11 cellular contexts compared by ENCODE assay signal in genomic region chr6:128487055-128487454, GRCh38. TPM values are rescaled to one million over a fixed set of nuclear protein-coding genes. Genes with fewer than 3 reads are reported as not detected.
A peak's percentile ranks its signal among the peaks of the same experiment; 100 is the strongest.
DNase-seq lines count a peak whose midpoint lies in the region; ATAC-seq and TF ChIP-seq lines count a peak whose summit lies in the region.
"Had no signal": no experiment of that assay in that cellular context is flagged by ENCODE, and none has a peak within 500 bp of the region (broad histone marks: within the 10 kb centered on the region; RNA-seq: fewer than 3 reads in every experiment).

No MANE protein-coding gene starts in this region.

- no peaks in the 10 kb centered on the region for H3K9me3 ChIP-seq in H9 (ENCODE audit: control insufficient read depth, low read depth, low read length)
- no peaks in the 10 kb centered on the region for H3K9me3 ChIP-seq in body of pancreas
- H3K9me3 ChIP-seq in esophagus muscularis mucosa, result no peaks in the 10 kb centered on the region
- H3K9me3 ChIP-seq: esophagus squamous epithelium had no signal

- no peaks in the 10 kb centered on the region for H3K9me3 Mint-ChIP-seq in H9
- H3K9me3 Mint-ChIP-seq: memory B cell had no signal

- TF ChIP-seq CTCF in H9 (conservative IDR thresholded peaks at IDR 0.05) (peak; percentile 57), body of pancreas (IDR thresholded peaks at IDR 0.05) (peak; percentile 15 to 53 (median 37)), esophagus muscularis mucosa (IDR thresholded peaks at IDR 0.05) (peak in 1 of 3 experiments; percentile 29)

- H3K4me3 ChIP-seq in ACC112 (ENCODE audit: low read depth, low read length) (no peak overlapping the region), body of pancreas (no peak overlapping the region), esophagus muscularis mucosa (no peak overlapping the region)
- H3K4me3 ChIP-seq: esophagus squamous epithelium had no signal

- no peak overlapping the region for H3K9ac ChIP-seq in H9 (ENCODE audit: extremely low read depth, insufficient read length, low read length)

- H2BK20ac ChIP-seq in H9 (ENCODE audit: low read depth, low read length, poor library complexity, severe bottlenecking), result no peak overlapping the region

- no peaks in the 10 kb centered on the region; a peak in 1 of 7 replicates for H3K36me3 Mint-ChIP-seq in H9 (ENCODE audit: insufficient read depth in 1 of 3, low read depth in 3 of 3)
- H3K36me3 Mint-ChIP-seq: memory B cell had no signal

- DNase-seq in H9, result no peak
- peak in 1 of 4 donors; percentile 31 for DNase-seq in body of pancreas
- peak; percentile 40 for DNase-seq in kidney tubule cell (ENCODE audit: low spot score)
- DNase-seq in central memory CD4-positive, alpha-beta T cell, result no peak
- DNase-seq in esophagus muscularis mucosa (ENCODE audit: extremely low spot score), result no peak
- no peak for DNase-seq in AG20443 (ENCODE audit: low spot score)
- DNase-seq: esophagus squamous epithelium, NCI-H345 had no signal

- H3K23ac ChIP-seq in H9 (ENCODE audit: insufficient read length, low read depth, low read length), result no peak overlapping the region

- H3K27ac ChIP-seq in ACC112 (ENCODE audit: low read depth, low read length) (peak overlapping the region; percentile 19; the same call in 1 of the 2 replicates), H9 (ENCODE audit: insufficient read length, low read depth, low read length) (no peak overlapping the region), body of pancreas (no peak overlapping the region), esophagus muscularis mucosa (replicated peaks in 1 of 4) (no peak overlapping the region)
- H3K27ac ChIP-seq: esophagus squamous epithelium had no signal

- H2BK120ac ChIP-seq in H9 (ENCODE audit: low read depth, low read length, poor library complexity, severe bottlenecking), result no peak overlapping the region

- no peak overlapping the region for H3K4me2 ChIP-seq in H9 (ENCODE audit: insufficient read depth, insufficient read length, low read length)

- no peaks in the 10 kb centered on the region for H3K23me2 ChIP-seq in H9 (ENCODE audit: insufficient read length, low read depth, low read length, poor library complexity, severe bottlenecking)

- H3K36me3 ChIP-seq in ACC112 (ENCODE audit: insufficient read depth, low read length), result no peaks in the 10 kb centered on the region
- H3K36me3 ChIP-seq in body of pancreas (replicated peaks in 1 of 2; ENCODE audit: insufficient read depth in 1 of 2, low read depth in 2 of 2), result peaks cover 0 to 2% of the 10 kb centered on the region in 2 donors
- H3K36me3 ChIP-seq in esophagus muscularis mucosa, result no peaks in the 10 kb centered on the region
- H3K36me3 ChIP-seq: esophagus squamous epithelium had no signal

- H3K4me1 ChIP-seq in ACC112 (ENCODE audit: control insufficient read depth, insufficient read depth, low read length, unreplicated experiment), result peaks cover 22% of the 10 kb centered on the region
- peaks cover 8% of the 10 kb centered on the region; the same call in 1 of the 2 replicates for H3K4me1 ChIP-seq in H9 (ENCODE audit: insufficient read depth, low read length)
- H3K4me1 ChIP-seq in body of pancreas, result peaks cover 22% of the 10 kb centered on the region
- H3K4me1 ChIP-seq in esophagus muscularis mucosa, result peaks cover 18 to 32% (median 22%) of the 10 kb centered on the region in 4 donors

- H4K8ac ChIP-seq in H9 (replicated peaks; ENCODE audit: insufficient read length, low read depth, low read length), result no peak overlapping the region

- H2AK5ac ChIP-seq in H9 (ENCODE audit: insufficient read length, low read length), result no peak overlapping the region

- H3K4ac ChIP-seq in H9 (ENCODE audit: low read depth, low read length), result no peak overlapping the region

- no peaks in the 10 kb centered on the region for H4K20me1 ChIP-seq in H9 (ENCODE audit: control insufficient read depth, insufficient read depth, insufficient read length)

- no peak overlapping the region for H2BK5ac ChIP-seq in H9 (ENCODE audit: insufficient read length, low read length)

- no peak overlapping the region for H3K14ac ChIP-seq in H9 (ENCODE audit: insufficient read depth, low read length)

- TF ChIP-seq EP300 in esophagus muscularis mucosa (IDR thresholded peaks at IDR 0.05), result no peak

- no peak overlapping the region for H4K5ac ChIP-seq in H9 (ENCODE audit: insufficient read length, low read depth, low read length)

- no peak overlapping the region for H3K56ac ChIP-seq in H9 (ENCODE audit: insufficient read length, low read depth, low read length)

- ATAC-seq in body of pancreas (no peak), HG03469 (IDR thresholded peaks at IDR 0.05; ENCODE audit: unreplicated experiment) (no peak)

- intact Hi-C loops in body of pancreas (cut with DNase I), result no loop called here
- intact Hi-C loops in esophagus muscularis mucosa (cut with DNase I), result no loop called here

- no peak overlapping the region for H3K4me3 Mint-ChIP-seq in H9
- H3K4me3 Mint-ChIP-seq: memory B cell had no signal

- H3K79me2 ChIP-seq in ACC112 (ENCODE audit: control insufficient read depth, insufficient read depth, low read length, unreplicated experiment), result peaks cover 8% of the 10 kb centered on the region
- H3K79me2 ChIP-seq in H9 (ENCODE audit: insufficient read depth, low read length), result peaks cover 3% of the 10 kb centered on the region; the same call in 1 of the 2 replicates

- H3K18ac ChIP-seq in H9 (ENCODE audit: insufficient read length, low read depth, low read length), result no peak overlapping the region

- H3T11ph ChIP-seq in H9 (ENCODE audit: low read length), result no peak overlapping the region

- H2AFZ ChIP-seq in ACC112 (ENCODE audit: low read length, unreplicated experiment) (no peak overlapping the region), H9 (ENCODE audit: low read length) (no peak overlapping the region)

- H2BK12ac ChIP-seq in H9 (ENCODE audit: insufficient read length, low read depth, low read length), result no peak overlapping the region

- H3K27ac Mint-ChIP-seq in H9, result peak overlapping the region in 2 of 3 experiments; percentile 45 to 74; a peak in 3 of 7 replicates
- H3K27ac Mint-ChIP-seq: memory B cell had no signal

- TF ChIP-seq POLR2A in body of pancreas (IDR thresholded peaks at IDR 0.05) (no peak), esophagus muscularis mucosa (IDR thresholded peaks at IDR 0.05; ENCODE audit: low read depth) (no peak)

- no peaks in the 10 kb centered on the region for H3K79me1 ChIP-seq in H9 (ENCODE audit: insufficient read depth, low read depth, low read length, poor library complexity, severe bottlenecking)

- no peaks in the 10 kb centered on the region for H3K27me3 Mint-ChIP-seq in H9 (ENCODE audit: low read depth)

- H3K27me3 ChIP-seq in ACC112 (ENCODE audit: insufficient read depth, low read length), result no peaks in the 10 kb centered on the region
- no peaks in the 10 kb centered on the region for H3K27me3 ChIP-seq in H9 (ENCODE audit: insufficient read depth, low read length)
- H3K27me3 ChIP-seq in body of pancreas, result no peaks in the 10 kb centered on the region
- H3K27me3 ChIP-seq in esophagus muscularis mucosa, result no peaks in the 10 kb centered on the region
- H3K27me3 ChIP-seq: esophagus squamous epithelium had no signal

- WGBS in H9 (ENCODE audit: extremely low coverage, insufficient read length, low lambda C conversion rate), result no CpG with 5 or more reads among the region's 2 CpGs
- WGBS in body of pancreas, 2 donors, result 85 to 90% methylated on average over 2 of the region's 2 CpGs
- 85% methylated on average over 2 of the region's 2 CpGs for WGBS in esophagus muscularis mucosa

- H4K91ac ChIP-seq in H9 (ENCODE audit: insufficient read length, low read depth, low read length), result no peak overlapping the region

- peaks cover 39% of the 10 kb centered on the region in 2 experiments for H3K4me1 Mint-ChIP-seq in H9
- H3K4me1 Mint-ChIP-seq: memory B cell had no signal

- H2BK15ac ChIP-seq in H9 (ENCODE audit: low read depth, low read length), result no peak overlapping the region

RNA-seq across cellular contexts. Expression of gene PTPRK, which starts 33.3 kb away (rescaled TPM):
- total RNA-seq in H9 (2021) (44.4 and 47.9 TPM in 2 replicates), body of pancreas (100 to 1,000 TPM in 1 of 2 donors, 10 to 100 TPM in 1; 60.6 to 121 TPM), esophagus muscularis mucosa (10 to 100 TPM; 36.8 to 53.1 (median 43.8) TPM)
